Comparison of ENCODE assay signal across 16 cellular contexts in the genomic region with DNA sequence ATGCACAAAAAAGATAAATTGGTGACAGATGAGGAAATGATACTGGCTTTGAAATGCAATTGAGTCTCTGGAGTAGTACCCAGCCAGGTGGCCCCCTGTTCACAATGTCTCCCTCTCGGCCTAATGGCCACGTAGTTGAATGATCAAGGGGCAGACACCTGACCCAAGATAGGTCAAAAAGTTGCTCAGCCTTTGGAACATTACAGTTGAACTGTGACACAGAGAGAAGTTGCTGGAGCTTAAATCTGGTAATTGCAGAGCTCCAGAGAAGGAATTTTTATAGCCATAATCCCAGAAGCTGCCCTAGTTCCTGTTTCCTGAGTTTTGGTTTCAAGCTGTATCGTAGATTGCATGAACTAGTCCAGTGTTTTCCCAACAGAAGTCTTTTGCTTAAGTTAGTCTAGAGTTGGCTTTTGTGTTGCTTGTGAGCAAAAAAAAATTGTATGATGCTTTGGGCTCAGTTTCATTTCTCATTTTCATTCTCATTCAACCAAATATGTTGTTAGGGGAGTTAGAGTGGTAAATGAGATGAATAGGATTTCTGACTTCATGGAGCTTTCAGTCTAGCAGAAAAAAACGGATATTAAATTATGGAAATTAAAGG.
A peak's percentile ranks its signal among the peaks of the same experiment; 100 is the strongest.
DNase-seq lines count a peak whose midpoint lies in the region; ATAC-seq and TF ChIP-seq lines count a peak whose summit lies in the region.
"Had no signal": no experiment of that assay in that cellular context is flagged by ENCODE, and none has a peak within 500 bp of the region (broad histone marks: within the 10 kb centered on the region; RNA-seq: fewer than 3 reads in every experiment).

No MANE protein-coding gene starts in this region.

- H3K4me2 ChIP-seq in GM23338 = no peak overlapping the region
- no peak overlapping the region for H3K4me2 ChIP-seq in osteoblast (ENCODE audit: insufficient read depth, low read length)

- no peak overlapping the region for H3K4me3 Mint-ChIP-seq in GM23338
- H3K4me3 Mint-ChIP-seq: activated T-helper 1 cell treated with anti-CD3 and anti-CD28 coated beads, Interleukin-12 subunit alpha, Interleukin-12 subunit beta, Interleukin-2, Interleukin-4 antibody, amounts not matched to agents 30 ng/mL and 10 ng/mL and 1 ng/mL, durations not matched to agents 14 hours and 24 hours and 36 hours had no signal

- no peaks in the 10 kb centered on the region for H3K27me3 Mint-ChIP-seq in GM23338 (ENCODE audit: insufficient read depth, low read depth, poor library complexity)

- H3K79me2 ChIP-seq in GM23338 (replicated peaks; ENCODE audit: insufficient read depth) (no peaks in the 10 kb centered on the region), osteoblast (ENCODE audit: insufficient read depth, low read length) (no peaks in the 10 kb centered on the region)

- H4K20me1 ChIP-seq in GM23338 (replicated peaks; ENCODE audit: insufficient read depth) = no peaks in the 10 kb centered on the region
- no peaks in the 10 kb centered on the region for H4K20me1 ChIP-seq in osteoblast (ENCODE audit: insufficient read depth, low read length)

- H3K9me2 ChIP-seq in GM23338 (ENCODE audit: insufficient read depth) = no peaks in the 10 kb centered on the region

- H3K36me3 Mint-ChIP-seq in GM23338 (ENCODE audit: low read depth) = peaks cover 22% of the 10 kb centered on the region

- no peak overlapping the region for H2AFZ ChIP-seq in GM23338
- peak overlapping the region; percentile 9 for H2AFZ ChIP-seq in osteoblast (ENCODE audit: low read length)

- no peak overlapping the region for H3K27ac ChIP-seq in GM23338 (ENCODE audit: low read depth)
- H3K27ac ChIP-seq in osteoblast (ENCODE audit: low read depth, low read length) = no peak overlapping the region
- H3K27ac ChIP-seq in coronary artery = no peak overlapping the region
- H3K27ac ChIP-seq: skin epidermis had no signal

- H3K4me1 Mint-ChIP-seq in GM23338 = peaks cover 8% of the 10 kb centered on the region

- ATAC-seq in GM18870 (IDR thresholded peaks at IDR 0.05; ENCODE audit: unreplicated experiment) (peak; percentile 83), GM23338 (no peak), HG03521 (IDR thresholded peaks at IDR 0.05; ENCODE audit: unreplicated experiment) (peak; percentile 68), HG03139 (IDR thresholded peaks at IDR 0.05; ENCODE audit: unreplicated experiment) (no peak)

- H3K27me3 ChIP-seq in GM23338 (ENCODE audit: insufficient read depth) (no peaks in the 10 kb centered on the region), osteoblast (ENCODE audit: insufficient read depth, low read length) (no peaks in the 10 kb centered on the region)

- H3K9me3 ChIP-seq in osteoblast (ENCODE audit: low read depth, low read length) = no peaks in the 10 kb centered on the region

- DNase-seq in GM23338 (ENCODE audit: low spot score) (no peak), osteoblast (ENCODE audit: insufficient read length, low spot score, missing footprints) (no peak), T-helper 9 cell (no peak), coronary artery (ENCODE audit: low spot score) (no peak), dermis blood vessel endothelial cell (no peak)
- DNase-seq: caudate nucleus; foreskin fibroblast; GOT3; KBM-7; mammary epithelial cell; stimulated activated naive CD4-positive, alpha-beta T cell treated with Interleukin-2 at 50 U/mL for 16 hours had no signal

- H3K27ac Mint-ChIP-seq in GM23338 = peak overlapping the region; percentile 13; the same call in 1 of the 2 replicates
- H3K27ac Mint-ChIP-seq: activated T-helper 1 cell treated with anti-CD3 and anti-CD28 coated beads, Interleukin-12 subunit alpha, Interleukin-12 subunit beta, Interleukin-2, Interleukin-4 antibody, amounts not matched to agents 30 ng/mL and 10 ng/mL and 1 ng/mL, durations not matched to agents 14 hours and 24 hours and 36 hours had no signal

- H3K9me3 Mint-ChIP-seq in GM23338 = peaks cover 21% of the 10 kb centered on the region

- H3K4me1 ChIP-seq in GM23338 (ENCODE audit: insufficient read depth) (peaks cover 4% of the 10 kb centered on the region; the same call in 1 of the 2 replicates), osteoblast (ENCODE audit: insufficient read depth, low read length) (peaks cover 2% of the 10 kb centered on the region)

- H3F3A ChIP-seq in GM23338 (replicated peaks; ENCODE audit: low read depth) = no peaks in the 10 kb centered on the region

- H3K36me3 ChIP-seq in GM23338 (ENCODE audit: insufficient read depth) = peaks cover 8% of the 10 kb centered on the region
- H3K36me3 ChIP-seq in osteoblast (ENCODE audit: insufficient read depth, low read length) = no peaks in the 10 kb centered on the region

- H3K4me3 ChIP-seq in GM23338 (no peak overlapping the region), osteoblast (ENCODE audit: insufficient read depth, low read length) (no peak overlapping the region), coronary artery (no peak overlapping the region)
- H3K4me3 ChIP-seq: skin epidermis had no signal

- TF ChIP-seq CTCF in GM23338 (conservative IDR thresholded peaks at IDR 0.05; ENCODE audit: low read depth in 2 of 2) (no peak), osteoblast (IDR thresholded peaks at IDR 0.05; ENCODE audit: extremely low read depth, low read depth, low read length) (no peak), coronary artery (IDR thresholded peaks at IDR 0.05) (no peak)

TF ChIP-seq in GM23338, 12 proteins besides CTCF, POLR2A, EP300 and RAD21:
- TF ChIP-seq EZH2 (IDR thresholded peaks at IDR 0.05; ENCODE audit: low read depth, unreplicated experiment) = no peak
- TF ChIP-seq, protein P1, sequence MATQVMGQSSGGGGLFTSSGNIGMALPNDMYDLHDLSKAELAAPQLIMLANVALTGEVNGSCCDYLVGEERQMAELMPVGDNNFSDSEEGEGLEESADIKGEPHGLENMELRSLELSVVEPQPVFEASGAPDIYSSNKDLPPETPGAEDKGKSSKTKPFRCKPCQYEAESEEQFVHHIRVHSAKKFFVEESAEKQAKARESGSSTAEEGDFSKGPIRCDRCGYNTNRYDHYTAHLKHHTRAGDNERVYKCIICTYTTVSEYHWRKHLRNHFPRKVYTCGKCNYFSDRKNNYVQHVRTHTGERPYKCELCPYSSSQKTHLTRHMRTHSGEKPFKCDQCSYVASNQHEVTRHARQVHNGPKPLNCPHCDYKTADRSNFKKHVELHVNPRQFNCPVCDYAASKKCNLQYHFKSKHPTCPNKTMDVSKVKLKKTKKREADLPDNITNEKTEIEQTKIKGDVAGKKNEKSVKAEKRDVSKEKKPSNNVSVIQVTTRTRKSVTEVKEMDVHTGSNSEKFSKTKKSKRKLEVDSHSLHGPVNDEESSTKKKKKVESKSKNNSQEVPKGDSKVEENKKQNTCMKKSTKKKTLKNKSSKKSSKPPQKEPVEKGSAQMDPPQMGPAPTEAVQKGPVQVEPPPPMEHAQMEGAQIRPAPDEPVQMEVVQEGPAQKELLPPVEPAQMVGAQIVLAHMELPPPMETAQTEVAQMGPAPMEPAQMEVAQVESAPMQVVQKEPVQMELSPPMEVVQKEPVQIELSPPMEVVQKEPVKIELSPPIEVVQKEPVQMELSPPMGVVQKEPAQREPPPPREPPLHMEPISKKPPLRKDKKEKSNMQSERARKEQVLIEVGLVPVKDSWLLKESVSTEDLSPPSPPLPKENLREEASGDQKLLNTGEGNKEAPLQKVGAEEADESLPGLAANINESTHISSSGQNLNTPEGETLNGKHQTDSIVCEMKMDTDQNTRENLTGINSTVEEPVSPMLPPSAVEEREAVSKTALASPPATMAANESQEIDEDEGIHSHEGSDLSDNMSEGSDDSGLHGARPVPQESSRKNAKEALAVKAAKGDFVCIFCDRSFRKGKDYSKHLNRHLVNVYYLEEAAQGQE (IDR thresholded peaks at IDR 0.05; ENCODE audit: unreplicated experiment) = no peak

Comparison
In these comparisons a context has a peak if more than half of its experiments do, and no peak if none do; other contexts are left out.
1. ATAC-seq: peak in GM18870 (single experiment) and HG03521 (single experiment); none in GM23338 (single experiment) and HG03139 (single experiment).